8 cellular contexts compared by ENCODE assay signal in the genomic region with DNA sequence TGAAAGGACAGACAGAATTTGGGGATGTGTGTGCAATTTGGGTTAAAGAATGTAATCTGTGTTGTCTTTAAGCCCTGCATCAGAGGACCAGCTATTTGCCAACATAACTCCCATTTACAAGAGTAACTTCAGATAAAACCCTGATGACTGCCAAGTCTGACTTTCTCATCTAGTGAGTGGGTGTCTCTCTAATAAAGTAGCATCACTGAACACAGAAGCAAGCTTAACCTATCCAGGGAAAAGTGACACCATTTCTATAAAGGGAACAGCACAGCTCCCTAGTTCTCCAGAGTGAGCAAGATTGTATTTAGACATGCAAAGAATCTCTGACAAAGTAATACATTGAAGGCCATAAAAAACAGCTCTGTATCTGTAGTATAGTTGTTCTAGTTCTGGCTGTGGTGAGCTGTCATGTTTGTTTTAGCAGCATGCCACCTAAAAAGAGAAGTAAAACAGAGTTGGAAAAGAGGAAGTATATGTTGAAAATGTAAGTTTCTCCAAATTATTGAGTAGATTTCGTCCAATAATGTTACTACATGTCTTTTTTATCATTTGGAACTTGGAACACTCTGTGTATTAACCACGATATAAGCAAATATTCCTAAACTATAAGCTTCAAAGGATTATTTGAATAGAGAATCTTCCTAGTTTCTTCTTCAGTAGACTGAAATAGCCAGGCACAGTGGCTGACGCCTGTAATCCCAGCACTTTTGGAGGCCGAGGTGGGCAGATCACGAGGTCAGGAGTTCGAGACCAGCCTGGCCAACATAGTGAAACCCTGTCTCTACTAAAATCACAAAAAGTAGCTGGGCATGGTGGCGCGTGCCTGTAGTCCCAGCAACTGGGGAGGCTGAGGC. TPM values are rescaled to one million over a fixed set of nuclear protein-coding genes. Genes with fewer than 3 reads are reported as not detected.
DNase-seq lines count a peak whose midpoint lies in the region; ATAC-seq, FAIRE-seq and TF ChIP-seq lines count a peak whose summit lies in the region.

No MANE protein-coding gene starts in this region.

- no peak overlapping the region for H3K4me3 Mint-ChIP-seq in astrocyte (ENCODE audit: unreplicated experiment)

- DNase-seq in GM13976 (ENCODE audit: low spot score) (peak; percentile 65), HL-60 (ENCODE audit: low read depth in 1 of 2, low spot score in 1 of 2) (peak in 1 of 2 experiments; percentile 57), astrocyte (ENCODE audit: low read depth) (peak; percentile 86), omental fat pad (ENCODE audit: low spot score) (no peak), NCI-H2107 treated with DMSO at 0.1 percent for 48 hours (lab: John Stamatoyannopoulos, UW; ENCODE audit: unreplicated experiment) (no peak), superior temporal gyrus (ENCODE audit: extremely low spot score) (no peak), small intestine (no peak)
- no peak for DNase-seq in activated CD8-positive, alpha-beta memory T cell treated with anti-CD3 and anti-CD28 coated beads, Interleukin-2, amount 50 U/mL, for 48 hours

- no peak overlapping the region for H2AFZ ChIP-seq in astrocyte (ENCODE audit: low read depth, low read length)

- peaks cover 7% of the 10 kb centered on the region for H3K4me1 Mint-ChIP-seq in astrocyte (ENCODE audit: low read depth, unreplicated experiment)

- FAIRE-seq in astrocyte (lab: Jason Lieb, UNC) = no peak
- FAIRE-seq in small intestine (lab: Jason Lieb, UNC) = no peak

- H3K36me3 Mint-ChIP-seq in astrocyte (ENCODE audit: low read depth, unreplicated experiment) = no peaks in the 10 kb centered on the region

- no peaks in the 10 kb centered on the region for H3K27me3 Mint-ChIP-seq in astrocyte (ENCODE audit: low read depth, unreplicated experiment)

- H3K27ac ChIP-seq in HL-60 (replicated peaks) = peak overlapping the region; percentile 49
- peak overlapping the region; percentile 23 for H3K27ac ChIP-seq in astrocyte (ENCODE audit: low read depth, low read length)
- peak overlapping the region in 1 of 2 donors; percentile 38 for H3K27ac ChIP-seq in small intestine (ENCODE audit: low read depth in 1 of 2, low read length in 1 of 2)

- TF ChIP-seq CTCF in GM13976 (IDR thresholded peaks at IDR 0.05; ENCODE audit: borderline replicate concordance, control extremely low read depth, extremely low read depth, insufficient read depth, missing control alignments) = no peak
- no peak for TF ChIP-seq CTCF in HL-60 (IDR thresholded peaks at IDR 0.05; ENCODE audit: insufficient read depth, low read length)
- no peak for TF ChIP-seq CTCF in astrocyte (IDR thresholded peaks at IDR 0.05; ENCODE audit: insufficient read depth, low read depth, low read length)
- no peak for TF ChIP-seq CTCF in omental fat pad (IDR thresholded peaks at IDR 0.05)

- H3K4me2 ChIP-seq in astrocyte (ENCODE audit: low read length) = peak overlapping the region; percentile 22

- H3K9me3 ChIP-seq in astrocyte (ENCODE audit: insufficient read depth, low read depth, low read length) (no peaks in the 10 kb centered on the region), small intestine (ENCODE audit: control insufficient read depth, low read depth) (no peaks in the 10 kb centered on the region)

- no peaks in the 10 kb centered on the region for H3K9me3 Mint-ChIP-seq in astrocyte (ENCODE audit: unreplicated experiment)

- in situ Hi-C loops in GM13976 (cut with MboI; ENCODE audit: low sequenced_read_pairs, unreplicated experiment) = no loop called here

- WGBS in small intestine, 3 donors = 78 to 87% (median 84%) methylated on average over 8 of the region's 8 CpGs

- H3K27me3 ChIP-seq in HL-60 (ENCODE audit: insufficient read depth, poor library complexity, severe bottlenecking) = no peaks in the 10 kb centered on the region
- H3K27me3 ChIP-seq in astrocyte (ENCODE audit: insufficient read depth, low read length) = no peaks in the 10 kb centered on the region
- H3K27me3 ChIP-seq in small intestine (ENCODE audit: control insufficient read depth in 2 of 2, insufficient read depth in 2 of 2, low read length in 2 of 2) = no peaks in the 10 kb centered on the region

- H3K4me3 ChIP-seq in HL-60 (replicated peaks; ENCODE audit: insufficient read depth, low read length) = no peak overlapping the region
- no peak overlapping the region for H3K4me3 ChIP-seq in astrocyte (ENCODE audit: insufficient read depth, low read depth, low read length)
- no peak overlapping the region for H3K4me3 ChIP-seq in small intestine (ENCODE audit: low read depth in 1 of 2, low read length in 2 of 2)

- no peaks in the 10 kb centered on the region for H3K79me2 ChIP-seq in astrocyte (ENCODE audit: insufficient read depth, low read length)

- H3K9ac ChIP-seq in astrocyte (ENCODE audit: low read length) = peak overlapping the region; percentile 26

- H3K27ac Mint-ChIP-seq in astrocyte (ENCODE audit: unreplicated experiment) = no peak overlapping the region

- no peaks in the 10 kb centered on the region for H4K20me1 ChIP-seq in astrocyte (ENCODE audit: insufficient read depth, low read length)

- peak; percentile 67 for ATAC-seq in omental fat pad (ENCODE audit: low FRiP score)

- H3K4me1 ChIP-seq in astrocyte (ENCODE audit: insufficient read depth, low read length) = peaks cover 12% of the 10 kb centered on the region
- H3K4me1 ChIP-seq in small intestine (ENCODE audit: control insufficient read depth in 2 of 2, insufficient read depth in 1 of 2, low read depth in 1 of 2, low read length in 1 of 2) = peaks cover 4 to 5% of the 10 kb centered on the region in 2 donors

- no peaks in the 10 kb centered on the region for H3K36me3 ChIP-seq in astrocyte (ENCODE audit: insufficient read depth, low read length)
- no peaks in the 10 kb centered on the region for H3K36me3 ChIP-seq in small intestine (ENCODE audit: control insufficient read depth in 2 of 2, insufficient read depth in 2 of 2, low read length in 2 of 2)

RNA-seq across cellular contexts. Expression of a gene that starts 8.8 kb away (rescaled TPM):
- total RNA-seq in astrocyte = 29.0 and 32.1 TPM in 2 replicates
- total RNA-seq in omental fat pad = 100 to 1,000 TPM in 2 of 4 donors, 10 to 100 TPM in 2; 37.5 to 291 (median 130) TPM
- 100 to 1,000 TPM in 1 of 3 donors, 10 to 100 TPM in 2; 26.0 to 118 (median 62.8) TPM for polyA plus RNA-seq in small intestine

Comparison
In these comparisons a context has a peak if more than half of its experiments do, and no peak if none do; other contexts are left out.
1. DNase-seq: peak in GM13976 (single experiment) and astrocyte (single experiment); none in omental fat pad (single experiment), NCI-H2107 treated with DMSO at 0.1 percent for 48 hours (single experiment), superior temporal gyrus (single experiment), activated CD8-positive, alpha-beta memory T cell treated with anti-CD3 and anti-CD28 coated beads, Interleukin-2, amount 50 U/mL, for 48 hours (single experiment) and small intestine (single experiment).